8 cellular contexts compared by ENCODE assay signal in the genomic region with DNA sequence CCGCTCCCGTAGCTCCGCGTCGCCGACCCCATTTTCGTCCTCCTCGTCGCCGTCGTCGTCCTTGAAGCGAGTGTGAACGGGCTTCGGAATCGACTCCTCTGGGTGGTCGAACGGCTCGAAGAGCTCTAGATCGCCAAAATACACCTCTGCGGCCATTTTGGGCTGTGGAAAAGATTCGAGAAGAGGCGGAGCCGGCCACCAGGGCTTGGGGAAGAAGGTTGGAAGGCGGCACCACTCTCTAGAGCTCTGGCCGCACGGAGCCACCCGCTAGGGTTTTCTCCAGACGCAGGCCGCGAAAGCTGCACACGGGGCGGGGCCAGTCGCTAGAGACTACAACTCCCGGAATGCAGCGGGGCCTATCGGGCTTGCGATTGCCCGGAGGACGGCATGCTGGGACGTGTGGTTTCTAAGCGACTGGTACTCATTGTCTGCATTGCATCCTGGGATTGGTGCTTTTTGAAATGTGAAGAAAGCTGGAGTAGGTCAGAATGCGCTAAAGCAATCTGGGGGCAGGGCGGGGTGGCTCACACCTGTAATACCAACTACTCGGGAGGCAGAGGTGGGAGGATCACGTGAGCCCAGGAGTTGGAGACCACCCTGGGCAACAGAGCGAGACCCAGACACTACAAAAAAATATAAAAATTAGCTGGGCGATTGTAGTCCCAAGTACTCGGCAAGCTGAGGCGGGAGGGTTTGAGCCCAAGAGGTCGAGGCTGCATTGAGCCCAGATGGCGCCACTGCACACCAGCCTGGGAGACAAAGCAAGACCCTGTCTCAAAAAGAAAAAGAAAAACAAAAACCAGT. TPM values are rescaled to one million over a fixed set of nuclear protein-coding genes. Genes with fewer than 3 reads are reported as not detected.
DNase-seq lines count a peak whose midpoint lies in the region; ATAC-seq and TF ChIP-seq lines count a peak whose summit lies in the region.

Gene ZCCHC8 (minus strand): TSS at position 248 of the 804 bp plus-strand sequence. CDS start 92 bp downstream, at position 156.

- H3K4me1 Mint-ChIP-seq in activated CD4-positive, alpha-beta T cell treated with anti-CD3 and anti-CD28 coated beads for 36 hours = peaks cover 32% of the 10 kb centered on the region

- peak within 1 kb of the TSS; percentile 98 for H3K27ac Mint-ChIP-seq in activated CD4-positive, alpha-beta T cell treated with anti-CD3 and anti-CD28 coated beads for 36 hours

- intact Hi-C loops in activated CD4-positive, alpha-beta T cell treated with anti-CD3 and anti-CD28 coated beads for 36 hours (cut with DNase I, micrococcal nuclease) = loop anchor here (1.0 to 5.0 kb wide), 9 partner anchors 26 to 732 kb away; partner anchors contain the start of genes DIABLO (in 2 of the 2), KNTC1 (in 2 of the 2), CLIP1 (in 1 of the 2) and DENR (in 1 of the 2)

- CTCF ChIA-PET in BJ (lab: Yijun Ruan, JAX) = interaction anchor here (0.6 to 2.0 kb wide), 3 partner anchors 16 to 29 kb away, joined by 3 to 6 read pairs (median 5); no protein-coding TSS in a partner anchor
- CTCF ChIA-PET in activated CD4-positive, alpha-beta T cell treated with anti-CD3 and anti-CD28 coated beads for 36 hours (lab: Charles Lee) = interaction anchor here (0.6 to 2.9 kb wide), 10 partner anchors 10 to 164 kb away, joined by 3 to 14 read pairs (median 8); partner anchors contain the start of genes KNTC1 and RSRC2

- peaks cover 5% of the 10 kb centered on the region for H3K36me3 ChIP-seq in BJ (ENCODE audit: control insufficient read depth, insufficient read depth, low read length)

- ATAC-seq in HG03442 (IDR thresholded peaks at IDR 0.05; ENCODE audit: unreplicated experiment) = peak; percentile 91
- ATAC-seq in activated CD4-positive, alpha-beta T cell treated with anti-CD3 and anti-CD28 coated beads for 36 hours = peak; percentile 95

- POLR2A ChIA-PET in BJ (lab: Charles Lee) = interaction anchor here (0.9 to 1.3 kb wide), 4 partner anchors 9 to 94 kb away, joined by 3 to 5 read pairs (median 4); partner anchors contain the start of genes KNTC1 and RSRC2
- POLR2A ChIA-PET in activated CD4-positive, alpha-beta T cell treated with anti-CD3 and anti-CD28 coated beads for 36 hours (lab: Charles Lee) = interaction anchor here (0.5 to 2.2 kb wide), 19 partner anchors 10 to 418 kb away, joined by 3 to 53 read pairs (median 6); partner anchors contain the start of genes CLIP1, KNTC1 and RSRC2

- peak; percentile 89 for DNase-seq in BJ (ENCODE audit: low read depth)
- DNase-seq in GM19238 (ENCODE audit: insufficient read length, low spot score) = peak; percentile 87
- peak; percentile 94 to 98 for DNase-seq in NCI-H524 (lab: John Stamatoyannopoulos, UW)
- DNase-seq in activated CD4-positive, alpha-beta T cell treated with anti-CD3 and anti-CD28 coated beads for 36 hours = peak; percentile 99
- DNase-seq in choroid plexus epithelial cell (ENCODE audit: low read depth) = peak; percentile 99
- peak; percentile 98 for DNase-seq in kidney glomerular epithelial cell (lab: John Stamatoyannopoulos, UW)
- peak; percentile 90 to 91 for DNase-seq in stimulated activated CD4-positive, alpha-beta T cell treated with anti-CD3 and anti-CD28 coated beads, Interleukin-1b, Interleukin-23, amount 100 ng/mL, for 1 hour (ENCODE audit: low read depth in 2 of 2)

- H3K36me3 Mint-ChIP-seq in activated CD4-positive, alpha-beta T cell treated with anti-CD3 and anti-CD28 coated beads for 36 hours (ENCODE audit: low read depth) = peaks cover 48% of the 10 kb centered on the region

- peak within 1 kb of the TSS; percentile 97 for H3K4me3 Mint-ChIP-seq in activated CD4-positive, alpha-beta T cell treated with anti-CD3 and anti-CD28 coated beads for 36 hours

- H3K27me3 Mint-ChIP-seq in activated CD4-positive, alpha-beta T cell treated with anti-CD3 and anti-CD28 coated beads for 36 hours = no peaks in the 10 kb centered on the region

- no peaks in the 10 kb centered on the region for H3K9me3 Mint-ChIP-seq in activated CD4-positive, alpha-beta T cell treated with anti-CD3 and anti-CD28 coated beads for 36 hours (ENCODE audit: low read depth)

- no peak for TF ChIP-seq CTCF in BJ (IDR thresholded peaks at IDR 0.05; ENCODE audit: insufficient read depth, low read depth, low read length)
- peak; percentile 26 for TF ChIP-seq CTCF in choroid plexus epithelial cell (conservative IDR thresholded peaks at IDR 0.05; ENCODE audit: low read depth, low read length)

- H3K4me3 ChIP-seq in BJ (ENCODE audit: low read depth, low read length) (peak within 1 kb of the TSS; percentile 92), choroid plexus epithelial cell (ENCODE audit: low read depth, low read length) (peak within 1 kb of the TSS; percentile 90)

- no peaks in the 10 kb centered on the region for H3K27me3 ChIP-seq in BJ (ENCODE audit: control insufficient read depth, insufficient read depth, low read length)

RNA-seq across cellular contexts. Expression of gene ZCCHC8, which starts in this region (rescaled TPM):
- 12.7 and 15.0 TPM in 2 replicates for polyA plus RNA-seq in BJ (2011; rRNA removed)
- 6.5 and 12.5 TPM in 2 replicates for polyA minus RNA-seq in BJ (2011; rRNA and poly(A)+ RNA removed)
- 10 to 100 TPM; 34.7 to 39.1 TPM for total RNA-seq in activated CD4-positive, alpha-beta T cell treated with anti-CD3 and anti-CD28 coated beads for 36 hours

Comparison
In these comparisons a context has a peak if more than half of its experiments do, and no peak if none do; other contexts are left out.
1. Peak in every context shown above with its lines: DNase-seq, ATAC-seq and H3K4me3 ChIP-seq.